ENCODE assay signal across 21 cellular contexts in the genomic region with DNA sequence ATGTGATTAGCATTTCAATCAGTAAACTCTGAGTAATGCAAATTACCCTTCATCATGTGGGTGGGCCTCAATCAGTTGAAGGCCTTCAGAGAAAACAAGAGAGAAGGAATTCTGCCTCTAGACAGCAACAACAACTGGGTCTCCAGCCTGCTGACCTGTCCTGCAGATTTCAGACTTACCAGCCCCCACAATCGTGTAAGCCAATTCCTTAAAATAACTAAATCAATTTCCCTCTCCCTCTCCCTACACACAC. TPM values are rescaled to one million over a fixed set of nuclear protein-coding genes. Genes with fewer than 3 reads are reported as not detected.
A peak's percentile ranks its signal among the peaks of the same experiment; 100 is the strongest.
DNase-seq lines count a peak whose midpoint lies in the region; ATAC-seq, FAIRE-seq and TF ChIP-seq lines count a peak whose summit lies in the region.
"Had no signal": no experiment of that assay in that cellular context is flagged by ENCODE, and none has a peak within 500 bp of the region (broad histone marks: within the 10 kb centered on the region; RNA-seq: fewer than 3 reads in every experiment).

No MANE protein-coding gene starts in this region.

- no peak overlapping the region for H3K4me3 ChIP-seq in astrocyte (ENCODE audit: insufficient read depth, low read depth, low read length)
- H3K4me3 ChIP-seq in naive thymus-derived CD4-positive, alpha-beta T cell (ENCODE audit: low read length), result no peak overlapping the region
- H3K4me3 ChIP-seq: GM23338 had no signal

- H3K79me2 ChIP-seq in astrocyte (ENCODE audit: insufficient read depth, low read length), result no peaks in the 10 kb centered on the region

- H4K20me1 ChIP-seq in astrocyte (ENCODE audit: insufficient read depth, low read length), result peaks cover 30% of the 10 kb centered on the region

- no peaks in the 10 kb centered on the region for H3K9me3 ChIP-seq in CD4-positive, alpha-beta T cell (ENCODE audit: control insufficient read depth, low read length)
- no peaks in the 10 kb centered on the region for H3K9me3 ChIP-seq in astrocyte (ENCODE audit: insufficient read depth, low read depth, low read length)
- H3K9me3 ChIP-seq in naive thymus-derived CD4-positive, alpha-beta T cell (ENCODE audit: control insufficient read depth in 2 of 3, low read length in 3 of 3), result no peaks in the 10 kb centered on the region

- TF ChIP-seq CTCF in CD4-positive, alpha-beta T cell (IDR thresholded peaks at IDR 0.05), result no peak
- no peak for TF ChIP-seq CTCF in astrocyte (IDR thresholded peaks at IDR 0.05; ENCODE audit: insufficient read depth, low read depth, low read length)

- H3K9me3 Mint-ChIP-seq in activated T-cell treated with anti-CD3 and anti-CD28 coated beads, Interleukin-2, amount 50 U/mL, for 72 hours, result no peaks in the 10 kb centered on the region
- H3K9me3 Mint-ChIP-seq in CD4-positive, alpha-beta T cell, result no peaks in the 10 kb centered on the region
- no peaks in the 10 kb centered on the region for H3K9me3 Mint-ChIP-seq in astrocyte (ENCODE audit: unreplicated experiment)
- peaks cover 0 to 4% (median 0%) of the 10 kb centered on the region in 11 donors for H3K9me3 Mint-ChIP-seq in naive thymus-derived CD4-positive, alpha-beta T cell
- no peaks in the 10 kb centered on the region for H3K9me3 Mint-ChIP-seq in activated CD4-positive, alpha-beta T cell treated with anti-CD3 and anti-CD28 coated beads for 36 hours (ENCODE audit: low read depth)
- H3K9me3 Mint-ChIP-seq: CD4-positive, alpha-beta memory T cell had no signal

- ATAC-seq in activated T-cell treated with anti-CD3 and anti-CD28 coated beads, Interleukin-2, amount 50 U/mL, for 72 hours (replicated peaks in 1 of 2), result no peak
- no peak for ATAC-seq in CD4-positive, alpha-beta T cell (ENCODE audit: poor library complexity)
- no peak for ATAC-seq in naive thymus-derived CD4-positive, alpha-beta T cell
- no peak for ATAC-seq in activated CD4-positive, alpha-beta T cell treated with anti-CD3 and anti-CD28 coated beads for 36 hours
- ATAC-seq: GM23338, HCT116 had no signal

- no peak overlapping the region for H3K4me3 Mint-ChIP-seq in activated T-cell treated with anti-CD3 and anti-CD28 coated beads, Interleukin-2, amount 50 U/mL, for 72 hours
- H3K4me3 Mint-ChIP-seq in CD4-positive, alpha-beta T cell, result no peak overlapping the region
- no peak overlapping the region for H3K4me3 Mint-ChIP-seq in astrocyte (ENCODE audit: unreplicated experiment)
- no peak overlapping the region for H3K4me3 Mint-ChIP-seq in naive thymus-derived CD4-positive, alpha-beta T cell
- no peak overlapping the region for H3K4me3 Mint-ChIP-seq in activated CD4-positive, alpha-beta T cell treated with anti-CD3 and anti-CD28 coated beads for 36 hours
- H3K4me3 Mint-ChIP-seq: B cell, GM23338 had no signal

- peaks cover 20% of the 10 kb centered on the region for H3K4me1 ChIP-seq in astrocyte (ENCODE audit: insufficient read depth, low read length)
- H3K4me1 ChIP-seq in naive thymus-derived CD4-positive, alpha-beta T cell (ENCODE audit: control insufficient read depth in 2 of 2, insufficient read depth in 2 of 2, low read length in 2 of 2), result no peaks in the 10 kb centered on the region

- peak overlapping the region; percentile 90 for H3K27ac Mint-ChIP-seq in activated T-cell treated with anti-CD3 and anti-CD28 coated beads, Interleukin-2, amount 50 U/mL, for 72 hours
- peak overlapping the region; percentile 86 for H3K27ac Mint-ChIP-seq in CD4-positive, alpha-beta T cell
- H3K27ac Mint-ChIP-seq in astrocyte (ENCODE audit: unreplicated experiment), result no peak overlapping the region
- peak overlapping the region in 8 of 9 donors; percentile 56 to 84 (median 80) for H3K27ac Mint-ChIP-seq in naive thymus-derived CD4-positive, alpha-beta T cell
- H3K27ac Mint-ChIP-seq in activated CD4-positive, alpha-beta T cell treated with anti-CD3 and anti-CD28 coated beads for 36 hours, result no peak overlapping the region
- H3K27ac Mint-ChIP-seq: B cell, GM23338 had no signal

- POLR2A ChIA-PET in CD4-positive, alpha-beta T cell (lab: Charles Lee), result interaction anchor here (1.1 kb wide), 1 partner anchor 8 kb away, joined by 3 read pairs; no protein-coding TSS in a partner anchor
- POLR2A ChIA-PET in naive thymus-derived CD4-positive, alpha-beta T cell (lab: Charles Lee), result no interaction called here
- POLR2A ChIA-PET in activated CD4-positive, alpha-beta T cell treated with anti-CD3 and anti-CD28 coated beads for 36 hours (lab: Charles Lee), result no interaction called here

- intact Hi-C loops in CD4-positive, alpha-beta T cell (cut with DNase I, micrococcal nuclease), result loop anchor here in 1 of 2 experiments (10.0 kb wide), 1 partner anchor 563 kb away; no protein-coding TSS in a partner anchor
- intact Hi-C loops in naive thymus-derived CD4-positive, alpha-beta T cell (cut with micrococcal nuclease), result no loop called here
- intact Hi-C loops in activated CD4-positive, alpha-beta T cell treated with anti-CD3 and anti-CD28 coated beads for 36 hours (cut with DNase I, micrococcal nuclease), result no loop called here

- FAIRE-seq in astrocyte (lab: Jason Lieb, UNC), result no peak
- FAIRE-seq: D721Med, GM12891, GM19239 had no signal

- H3K36me3 ChIP-seq in astrocyte (ENCODE audit: insufficient read depth, low read length), result peaks cover 5% of the 10 kb centered on the region
- peaks cover 26 to 93% (median 55%) of the 10 kb centered on the region in 3 experiments for H3K36me3 ChIP-seq in naive thymus-derived CD4-positive, alpha-beta T cell (ENCODE audit: control insufficient read depth in 2 of 3, insufficient read depth in 3 of 3, low read length in 3 of 3)

- DNase-seq in activated T-cell treated with anti-CD3 and anti-CD28 coated beads, Interleukin-2, amount 50 U/mL, for 72 hours, result no peak
- no peak for DNase-seq in activated T-cell treated with anti-CD3 and anti-CD28 coated beads, Interleukin-2, amount 50 U/mL, for 48 hours
- DNase-seq in CD4-positive, alpha-beta T cell, result no peak
- DNase-seq in astrocyte (ENCODE audit: low read depth) (no peak), NCI-H446 (lab: John Stamatoyannopoulos, UW) (no peak), RPMI8226 (no peak)
- DNase-seq in naive thymus-derived CD4-positive, alpha-beta T cell, result no peak
- no peak for DNase-seq in activated CD4-positive, alpha-beta T cell treated with anti-CD3 and anti-CD28 coated beads for 36 hours
- DNase-seq: CD4-positive, alpha-beta memory T cell; NCI-H1105; NCI-H2081; NCI-H510A; NCI-H774; OCI-M1; SIG-M5 had no signal

- H3K4me1 Mint-ChIP-seq in activated T-cell treated with anti-CD3 and anti-CD28 coated beads, Interleukin-2, amount 50 U/mL, for 72 hours (ENCODE audit: low read depth), result peaks cover 23% of the 10 kb centered on the region
- H3K4me1 Mint-ChIP-seq in CD4-positive, alpha-beta T cell (ENCODE audit: low read depth), result peaks cover 14% of the 10 kb centered on the region
- H3K4me1 Mint-ChIP-seq in astrocyte (ENCODE audit: low read depth, unreplicated experiment), result peaks cover 11% of the 10 kb centered on the region
- peaks cover 5 to 16% (median 9%) of the 10 kb centered on the region in 7 donors for H3K4me1 Mint-ChIP-seq in naive thymus-derived CD4-positive, alpha-beta T cell
- H3K4me1 Mint-ChIP-seq in activated CD4-positive, alpha-beta T cell treated with anti-CD3 and anti-CD28 coated beads for 36 hours, result peaks cover 14% of the 10 kb centered on the region

- no peaks in the 10 kb centered on the region for H3K27me3 Mint-ChIP-seq in activated T-cell treated with anti-CD3 and anti-CD28 coated beads, Interleukin-2, amount 50 U/mL, for 72 hours (ENCODE audit: low read depth)
- no peaks in the 10 kb centered on the region for H3K27me3 Mint-ChIP-seq in CD4-positive, alpha-beta T cell
- H3K27me3 Mint-ChIP-seq in astrocyte (ENCODE audit: low read depth, unreplicated experiment), result no peaks in the 10 kb centered on the region
- no peaks in the 10 kb centered on the region for H3K27me3 Mint-ChIP-seq in naive thymus-derived CD4-positive, alpha-beta T cell
- H3K27me3 Mint-ChIP-seq in activated CD4-positive, alpha-beta T cell treated with anti-CD3 and anti-CD28 coated beads for 36 hours, result no peaks in the 10 kb centered on the region
- H3K27me3 Mint-ChIP-seq: B cell; CD4-positive, alpha-beta memory T cell had no signal

- no peak overlapping the region for H3K9ac ChIP-seq in astrocyte (ENCODE audit: low read length)

- H3K36me3 Mint-ChIP-seq in activated T-cell treated with anti-CD3 and anti-CD28 coated beads, Interleukin-2, amount 50 U/mL, for 72 hours (ENCODE audit: insufficient read depth in 2 of 2), result peaks cover 9 to 27% of the 10 kb centered on the region in 2 donors
- H3K36me3 Mint-ChIP-seq in CD4-positive, alpha-beta T cell (ENCODE audit: low read depth), result peaks cover 91% of the 10 kb centered on the region
- peaks cover 42% of the 10 kb centered on the region for H3K36me3 Mint-ChIP-seq in astrocyte (ENCODE audit: low read depth, unreplicated experiment)
- peaks cover 9 to 56% (median 24%) of the 10 kb centered on the region in 5 donors for H3K36me3 Mint-ChIP-seq in naive thymus-derived CD4-positive, alpha-beta T cell
- peaks cover 46% of the 10 kb centered on the region for H3K36me3 Mint-ChIP-seq in activated CD4-positive, alpha-beta T cell treated with anti-CD3 and anti-CD28 coated beads for 36 hours (ENCODE audit: low read depth)

- no peaks in the 10 kb centered on the region for H3K27me3 ChIP-seq in CD4-positive, alpha-beta T cell (ENCODE audit: control insufficient read depth, insufficient read depth, low read length)
- no peaks in the 10 kb centered on the region for H3K27me3 ChIP-seq in astrocyte (ENCODE audit: insufficient read depth, low read length)
- H3K27me3 ChIP-seq in naive thymus-derived CD4-positive, alpha-beta T cell (ENCODE audit: control insufficient read depth in 2 of 2, insufficient read depth in 2 of 2, low read length in 2 of 2), result no peaks in the 10 kb centered on the region

- CTCF ChIA-PET in CD4-positive, alpha-beta T cell (lab: Charles Lee), result interaction anchor here (0.7 to 0.8 kb wide), 2 partner anchors 11 to 110 kb away, joined by 3 to 4 read pairs; no protein-coding TSS in a partner anchor
- CTCF ChIA-PET in naive thymus-derived CD4-positive, alpha-beta T cell (lab: Charles Lee), result interaction anchor here (0.7 kb wide), 1 partner anchor 24 kb away, joined by 3 read pairs; no protein-coding TSS in a partner anchor
- CTCF ChIA-PET in activated CD4-positive, alpha-beta T cell treated with anti-CD3 and anti-CD28 coated beads for 36 hours (lab: Charles Lee), result interaction anchor here (1.0 to 1.2 kb wide), 3 partner anchors 14 to 48 kb away, joined by 3 to 5 read pairs (median 3); a partner anchor contains a TSS

- H3K4me2 ChIP-seq in astrocyte (ENCODE audit: low read length), result peak overlapping the region; percentile 28
- H3K4me2 ChIP-seq: GM23338 had no signal

- H2AFZ ChIP-seq in astrocyte (ENCODE audit: low read depth, low read length), result no peak overlapping the region
- H2AFZ ChIP-seq: GM23338 had no signal

- H3K27ac ChIP-seq in CD4-positive, alpha-beta T cell (ENCODE audit: low read depth, low read length), result no peak overlapping the region
- no peak overlapping the region for H3K27ac ChIP-seq in astrocyte (ENCODE audit: low read depth, low read length)
- H3K27ac ChIP-seq in naive thymus-derived CD4-positive, alpha-beta T cell (ENCODE audit: low read depth, low read length), result no peak overlapping the region

RNA-seq across cellular contexts. Expression of a gene that starts 41.7 kb away (rescaled TPM):
- 10 to 100 TPM; 43.2 to 55.2 TPM for total RNA-seq in activated T-cell treated with anti-CD3 and anti-CD28 coated beads, Interleukin-2, amount 50 U/mL, for 72 hours
- total RNA-seq in CD4-positive, alpha-beta T cell, result 10 to 100 TPM; 20.9 to 24.0 TPM
- 64.7 and 65.9 TPM in 2 replicates for total RNA-seq in astrocyte
- total RNA-seq in naive thymus-derived CD4-positive, alpha-beta T cell, result 10 to 100 TPM; 29.1 to 40.7 (median 33.6) TPM
- polyA plus RNA-seq in naive thymus-derived CD4-positive, alpha-beta T cell, result 10 to 100 TPM; 15.0 to 21.5 TPM
- total RNA-seq in activated CD4-positive, alpha-beta T cell treated with anti-CD3 and anti-CD28 coated beads for 36 hours, result 10 to 100 TPM; 33.8 to 39.5 TPM

Comparison
In these comparisons a context has a peak if more than half of its experiments do, and no peak if none do; other contexts are left out.
1. H3K27ac Mint-ChIP-seq: peak in activated T-cell treated with anti-CD3 and anti-CD28 coated beads, Interleukin-2, amount 50 U/mL, for 72 hours (single experiment), CD4-positive, alpha-beta T cell (single experiment) and naive thymus-derived CD4-positive, alpha-beta T cell (8 of 9); none in astrocyte (single experiment) and activated CD4-positive, alpha-beta T cell treated with anti-CD3 and anti-CD28 coated beads for 36 hours (single experiment).